Comparison of ENCODE assay signal across 24 cellular contexts in genomic region chr7:142720981-142721380, GRCh38. TPM values are rescaled to one million over a fixed set of nuclear protein-coding genes. Genes with fewer than 3 reads are reported as not detected.
DNase-seq lines count a peak whose midpoint lies in the region; ATAC-seq, FAIRE-seq and TF ChIP-seq lines count a peak whose summit lies in the region.
"Had no signal": no experiment of that assay in that cellular context is flagged by ENCODE, and none has a peak within 500 bp of the region (broad histone marks: within the 10 kb centered on the region; RNA-seq: fewer than 3 reads in every experiment).

No MANE protein-coding gene starts in this region.

- no peaks in the 10 kb centered on the region for H3K36me3 ChIP-seq in K562 (ENCODE audit: control insufficient read depth, insufficient read depth, low read length)
- no peaks in the 10 kb centered on the region for H3K36me3 ChIP-seq in thymus (ENCODE audit: control insufficient read depth, insufficient read depth)
- H3K36me3 ChIP-seq: adrenal gland, breast epithelium, heart right ventricle, left lung, neutrophil, upper lobe of right lung had no signal

- POLR2A ChIA-PET in K562 (lab: Yijun Ruan, JAX) = no interaction called here

- H3K27ac ChIP-seq in K562 (ENCODE audit: extremely low read depth, low read depth, low read length) (no peak overlapping the region), thymus (ENCODE audit: low read depth) (no peak overlapping the region)
- H3K27ac ChIP-seq: adrenal gland, breast epithelium, heart right ventricle, left lung, neutrophil, upper lobe of right lung had no signal

- H3K27me3 ChIP-seq in K562 (ENCODE audit: control insufficient read depth in 2 of 2, insufficient read depth in 2 of 2, low read length in 2 of 2) = peaks cover 20 to 25% of the 10 kb centered on the region in 2 experiments; a peak in 4 of 5 replicates
- H3K27me3 ChIP-seq in thymus (ENCODE audit: control insufficient read depth, insufficient read depth) = no peaks in the 10 kb centered on the region
- H3K27me3 ChIP-seq: adrenal gland, breast epithelium had no signal

- H3K4me2 ChIP-seq in K562 (ENCODE audit: insufficient read depth, low read length) = no peak overlapping the region; the same call in 1 of the 2 replicates
- H3K4me2 ChIP-seq: smooth muscle cell had no signal

- no peak for DNase-seq in stimulated activated naive CD8-positive, alpha-beta T cell treated with anti-CD3 and anti-CD28 coated beads, Interleukin-15, Interleukin-2, amounts not matched to agents 100 U/mL and 50 U/mL, for 24 hours
- DNase-seq in RPMI8226 (peak; percentile 90), K562 (ENCODE audit: extremely low read depth in 1 of 4, low spot score in 3 of 4) (no peak), C1 segment of cervical spinal cord (lab: John Stamatoyannopoulos, UW) (no peak), posterior cingulate gyrus (no peak), NCI-H1417 (lab: John Stamatoyannopoulos, UW) (no peak)
- DNase-seq: adrenal gland; heart right ventricle; left lung; NCI-H1105; NCI-H510A treated with DMSO at 0.1 percent for 48 hours; NK-92 treated with Interleukin-12 subunit alpha and Interleukin-12 subunit beta, amount 100 ng/mL, for 24 hours; stimulated activated CD4-positive, alpha-beta T cell treated with anti-CD3 and anti-CD28 coated beads, Interleukin-4, amount 100 ng/mL, for 1 hour; T-helper 9 cell; upper lobe of right lung had no signal

- H3K27me3 Mint-ChIP-seq in stimulated activated naive CD8-positive, alpha-beta T cell treated with anti-CD3 and anti-CD28 coated beads, Interleukin-15, Interleukin-2, amounts not matched to agents 100 ng/mL and 50 ng/mL, for 24 hours = peaks cover 4% of the 10 kb centered on the region

- no peaks in the 10 kb centered on the region for H3K9me1 ChIP-seq in K562 (ENCODE audit: control insufficient read depth, insufficient read depth, low read length)

- H3K79me2 ChIP-seq in K562 (ENCODE audit: control insufficient read depth, insufficient read depth, low read length) = no peaks in the 10 kb centered on the region

- no peaks in the 10 kb centered on the region for H4K20me1 ChIP-seq in K562 (replicated peaks; ENCODE audit: control insufficient read depth, insufficient read depth, low read length)

- H2AFZ ChIP-seq in K562 (ENCODE audit: low read depth, low read length) = no peak overlapping the region

- ATAC-seq in stimulated activated naive CD8-positive, alpha-beta T cell treated with anti-CD3 and anti-CD28 coated beads, Interleukin-15, Interleukin-2, amounts not matched to agents 100 U/mL and 50 U/mL, for 24 hours = no peak
- ATAC-seq in K562 = peak; percentile 33; the same call in 2 of the 3 replicates
- ATAC-seq: heart right ventricle, left lung, upper lobe of right lung had no signal

- BruUV-seq in K562 (replicated peaks; lab: Mats Ljungman, UMichigan) = no TSS peak

- intact Hi-C loops in K562 (cut with micrococcal nuclease) (no loop called here), posterior cingulate gyrus (cut with DNase I) (no loop called here)

- H3K4me3 ChIP-seq in K562 = no peak overlapping the region
- H3K4me3 ChIP-seq in thymus (ENCODE audit: low read length) = peak overlapping the region; percentile 26
- H3K4me3 ChIP-seq: adrenal gland, breast epithelium, heart right ventricle, left lung, smooth muscle cell, upper lobe of right lung had no signal

- 6% methylated on average over 10 of the region's 10 CpGs for WGBS in K562 (ENCODE audit: insufficient coverage, low coverage, missing lambda C conversion rate)
- 87% methylated on average over 10 of the region's 10 CpGs for WGBS in thymus

- H3K27ac Mint-ChIP-seq in stimulated activated naive CD8-positive, alpha-beta T cell treated with anti-CD3 and anti-CD28 coated beads, Interleukin-15, Interleukin-2, amounts not matched to agents 100 ng/mL and 50 ng/mL, for 24 hours = no peak overlapping the region
- H3K27ac Mint-ChIP-seq: dendritic cell treated with granulocyte-macrophage colony-stimulating factor and Interleukin-4, amounts not matched to agents 40 ng/mL and 50 ng/mL, for 4 days had no signal

- no peaks in the 10 kb centered on the region for H3K9me3 Mint-ChIP-seq in stimulated activated naive CD8-positive, alpha-beta T cell treated with anti-CD3 and anti-CD28 coated beads, Interleukin-15, Interleukin-2, amounts not matched to agents 100 ng/mL and 50 ng/mL, for 24 hours
- H3K9me3 Mint-ChIP-seq: dendritic cell treated with granulocyte-macrophage colony-stimulating factor and Interleukin-4, amounts not matched to agents 40 ng/mL and 50 ng/mL, for 4 days had no signal

- peaks cover 37% of the 10 kb centered on the region for H3K4me1 Mint-ChIP-seq in stimulated activated naive CD8-positive, alpha-beta T cell treated with anti-CD3 and anti-CD28 coated beads, Interleukin-15, Interleukin-2, amounts not matched to agents 100 ng/mL and 50 ng/mL, for 24 hours (ENCODE audit: low read depth)

- TF ChIP-seq CTCF in K562 (IDR thresholded peaks at IDR 0.05 in 2 of 3, conservative IDR thresholded peaks at IDR 0.05 in 1 of 3; ENCODE audit: insufficient read depth in 2 of 3, low read depth in 1 of 3, low read length in 3 of 3) = no peak

- H3K4me1 ChIP-seq in K562 (replicated peaks in 1 of 2; ENCODE audit: control insufficient read depth in 2 of 2, insufficient read depth in 2 of 2, low read length in 2 of 2) (peaks cover 0 to 8% of the 10 kb centered on the region in 2 experiments; a peak in 2 of 5 replicates), thymus (ENCODE audit: control insufficient read depth, insufficient read depth, low read length) (peaks cover 3% of the 10 kb centered on the region)
- H3K4me1 ChIP-seq: breast epithelium, heart right ventricle, upper lobe of right lung had no signal

- no peak for TF ChIP-seq RAD21 in K562 (CRISPR knock-in tag; conservative IDR thresholded peaks at IDR 0.05 in 1 of 2, IDR thresholded peaks at IDR 0.05 in 1 of 2)

- peak overlapping the region; percentile 86 for H3K4me3 Mint-ChIP-seq in stimulated activated naive CD8-positive, alpha-beta T cell treated with anti-CD3 and anti-CD28 coated beads, Interleukin-15, Interleukin-2, amounts not matched to agents 100 ng/mL and 50 ng/mL, for 24 hours
- H3K4me3 Mint-ChIP-seq: dendritic cell treated with granulocyte-macrophage colony-stimulating factor and Interleukin-4, amounts not matched to agents 40 ng/mL and 50 ng/mL, for 4 days had no signal

- no peak for TF ChIP-seq POLR2A in K562 (conservative IDR thresholded peaks at IDR 0.05)

- CTCF ChIA-PET in K562 (lab: Yijun Ruan, JAX; ENCODE audit: low intra/inter-chr PET ratio) = no interaction called here

- H3K9me3 ChIP-seq in K562 (replicated peaks; ENCODE audit: control insufficient read depth, insufficient read depth, low read depth, low read length) (no peaks in the 10 kb centered on the region), thymus (ENCODE audit: control insufficient read depth) (no peaks in the 10 kb centered on the region)
- H3K9me3 ChIP-seq: adrenal gland, breast epithelium, heart right ventricle, left lung, neutrophil, upper lobe of right lung had no signal

- H3K9ac ChIP-seq in K562 (ENCODE audit: insufficient read depth in 1 of 2, low read depth in 2 of 2, low read length in 2 of 2) = no peak overlapping the region

- in situ Hi-C loops in K562 (cut with MboI) = no loop called here

- no peak for FAIRE-seq in K562 (lab: Jason Lieb, UNC)
- FAIRE-seq: HTR-8/SVneo had no signal

- no peaks in the 10 kb centered on the region for H3K36me3 Mint-ChIP-seq in stimulated activated naive CD8-positive, alpha-beta T cell treated with anti-CD3 and anti-CD28 coated beads, Interleukin-15, Interleukin-2, amounts not matched to agents 100 ng/mL and 50 ng/mL, for 24 hours (ENCODE audit: low read depth)

- TF ChIP-seq EP300 in K562 (IDR thresholded peaks at IDR 0.05; ENCODE audit: low read length) = no peak

TF ChIP-seq in K562, 482 proteins besides CTCF, POLR2A, EP300 and RAD21 (continues in another document):
- no peak for TF ChIP-seq BRF1 (IDR thresholded peaks at IDR 0.05; ENCODE audit: borderline replicate concordance, extremely low read depth, insufficient read length)

RNA-seq across cellular contexts. Expression of gene PRSS1, which starts 28.3 kb away (rescaled TPM):
- not detected in 2 replicates for total RNA-seq in K562 (2011; cell fraction: chromatin; rRNA removed; ENCODE audit: low replicate concordance)
- not detected in 2 replicates for total RNA-seq in K562 (2011; cell fraction: nucleolus; rRNA removed)
- total RNA-seq in K562 (2011; cell fraction: nucleoplasm; rRNA removed) = not detected in 2 replicates
- total RNA-seq in K562 (2014; rRNA removed) = not detected in 2 replicates
- total RNA-seq in K562 (2014; rRNA removed; fragmentation: Illumina TruSeq; extraction: Trizol) = not detected in 2 replicates
- total RNA-seq in K562 (2015; rRNA removed; fragmentation: Illumina TruSeq; extraction: Trizol) = not detected in 2 replicates
- total RNA-seq in K562 (2021) = 6.6 and 8.8 TPM in 2 replicates
- polyA plus RNA-seq in K562 (2011; rRNA removed) = not detected in 2 replicates
- not detected in 2 replicates for polyA plus RNA-seq in K562 (2011; cell fraction: cytosol; rRNA removed)
- polyA plus RNA-seq in K562 (2011; cell fraction: nucleus; rRNA removed) = 0.27 TPM in 1 of 2 replicates, not detected in the other
- polyA plus RNA-seq in K562 (2012) = 0.86 TPM in 1 of 2 replicates, not detected in the other
- not detected in 2 replicates for polyA plus RNA-seq in K562 (2014; fragmentation: Illumina TruSeq; extraction: Trizol)
- polyA plus RNA-seq in K562 (2014; fragmentation: Nextera tagmentation; extraction: Ambion mirVana) = under 1 TPM; 0.07 to 0.20 TPM
- polyA plus RNA-seq in K562 (2014; rRNA removed) = not detected in 2 replicates
- not detected in 2 replicates for polyA minus RNA-seq in K562 (2011; rRNA and poly(A)+ RNA removed)
- polyA minus RNA-seq in K562 (2011; cell fraction: cytosol; rRNA and poly(A)+ RNA removed) = not detected in 2 replicates
- not detected in 2 replicates for polyA minus RNA-seq in K562 (2011; cell fraction: nucleus; rRNA and poly(A)+ RNA removed)
- 4.5 TPM for polyA plus RNA-seq in thymus
- total RNA-seq: breast epithelium, LHCN-M2, renal cortical epithelial cell, smooth muscle cell, upper lobe of right lung had no signal
- polyA plus RNA-seq: smooth muscle cell had no signal

RNA-seq across cellular contexts. Expression of gene PRSS2, which starts 49.8 kb away (rescaled TPM):
- 2.5 TPM in 1 of 2 replicates, not detected in the other for total RNA-seq in K562 (2011; cell fraction: chromatin; rRNA removed; ENCODE audit: low replicate concordance)
- total RNA-seq in K562 (2011; cell fraction: nucleolus; rRNA removed) = 4.6 and 6.2 TPM in 2 replicates
- 3.5 and 4.8 TPM in 2 replicates for total RNA-seq in K562 (2011; cell fraction: nucleoplasm; rRNA removed)
- total RNA-seq in K562 (2014; rRNA removed) = 1.1 and 1.7 TPM in 2 replicates
- total RNA-seq in K562 (2014; rRNA removed; fragmentation: Illumina TruSeq; extraction: Trizol) = 2.4 and 2.5 TPM in 2 replicates
- total RNA-seq in K562 (2015; rRNA removed; fragmentation: Illumina TruSeq; extraction: Trizol) = 1.3 and 2.4 TPM in 2 replicates
- 23.9 and 30.1 TPM in 2 replicates for total RNA-seq in K562 (2021)
- polyA plus RNA-seq in K562 (2011; rRNA removed) = 3.8 and 6.4 TPM in 2 replicates
- polyA plus RNA-seq in K562 (2011; cell fraction: cytosol; rRNA removed) = 9.3 and 14.7 TPM in 2 replicates
- 4.3 and 5.0 TPM in 2 replicates for polyA plus RNA-seq in K562 (2011; cell fraction: nucleus; rRNA removed)
- 6.6 and 43.8 TPM in 2 replicates for polyA plus RNA-seq in K562 (2012)
- polyA plus RNA-seq in K562 (2014; fragmentation: Illumina TruSeq; extraction: Trizol) = 4.7 and 6.2 TPM in 2 replicates
- 10 to 100 TPM in 1 of 2 experiments, 1 to 10 TPM in 1; 9.5 to 16.4 TPM for polyA plus RNA-seq in K562 (2014; fragmentation: Nextera tagmentation; extraction: Ambion mirVana)
- 1.4 and 1.6 TPM in 2 replicates for polyA plus RNA-seq in K562 (2014; rRNA removed)
- polyA minus RNA-seq in K562 (2011; rRNA and poly(A)+ RNA removed) = 2.8 and 3.7 TPM in 2 replicates
- 4.5 and 5.4 TPM in 2 replicates for polyA minus RNA-seq in K562 (2011; cell fraction: cytosol; rRNA and poly(A)+ RNA removed)
- polyA minus RNA-seq in K562 (2011; cell fraction: nucleus; rRNA and poly(A)+ RNA removed) = 0.67 and 1.4 TPM in 2 replicates
- 23.1 TPM for polyA plus RNA-seq in thymus
- total RNA-seq: breast epithelium, LHCN-M2, renal cortical epithelial cell, smooth muscle cell, upper lobe of right lung had no signal
- polyA plus RNA-seq: smooth muscle cell had no signal
